Comparison of ENCODE assay signal across 11 cellular contexts in genomic region chr3:159798951-159799350, GRCh38. TPM values are rescaled to one million over a fixed set of nuclear protein-coding genes. Genes with fewer than 3 reads are reported as not detected.
DNase-seq lines count a peak whose midpoint lies in the region; ATAC-seq and TF ChIP-seq lines count a peak whose summit lies in the region.
"Had no signal": no experiment of that assay in that cellular context is flagged by ENCODE, and none has a peak within 500 bp of the region (broad histone marks: within the 10 kb centered on the region; RNA-seq: fewer than 3 reads in every experiment).

No MANE protein-coding gene starts in this region.

- WGBS in lung, 2 donors: 51 to 81% methylated on average over 2 of the region's 2 CpGs

- peak overlapping the region in 53 of 59 donors; percentile 1 to 99 (median 90) for H3K27ac ChIP-seq in dorsolateral prefrontal cortex
- peak overlapping the region in 1 of 2 donors; percentile 68 for H3K27ac ChIP-seq in lung (ENCODE audit: low read depth in 1 of 2, low read length in 1 of 2)
- H3K27ac ChIP-seq: psoas muscle, WERI-Rb-1 had no signal

- no peak for TF ChIP-seq CTCF in dorsolateral prefrontal cortex (IDR thresholded peaks at IDR 0.05 in 54 of 56, conservative IDR thresholded peaks at IDR 0.05 in 2 of 56; ENCODE audit: low read depth in 1 of 56, partially characterized antibody in 56 of 56)
- no peak for TF ChIP-seq CTCF in lung (IDR thresholded peaks at IDR 0.05; ENCODE audit: control extremely low read depth, extremely low read depth)

- intact Hi-C loops in Right ventricle myocardium inferior (cut with DNase I): no loop called here
- intact Hi-C loops in cardiac septum (cut with DNase I): loop anchor here (5.0 kb wide), 1 partner anchor 87 kb away; no protein-coding TSS in a partner anchor
- intact Hi-C loops in dorsolateral prefrontal cortex (cut with DNase I): no loop called here

- H3K27me3 ChIP-seq in dorsolateral prefrontal cortex: no peaks in the 10 kb centered on the region
- no peaks in the 10 kb centered on the region for H3K27me3 ChIP-seq in lung (ENCODE audit: control insufficient read depth, insufficient read depth)

- H3K4me3 ChIP-seq in dorsolateral prefrontal cortex: no peak overlapping the region
- H3K4me3 ChIP-seq in lung: no peak overlapping the region
- H3K4me3 ChIP-seq: psoas muscle had no signal

- H3K4me1 ChIP-seq in lung (ENCODE audit: control insufficient read depth in 2 of 2, insufficient read depth in 2 of 2, low read length in 2 of 2): peaks cover 5 to 47% of the 10 kb centered on the region in 2 donors
- H3K4me1 ChIP-seq: psoas muscle had no signal

- H3K9me3 ChIP-seq in lung (ENCODE audit: control insufficient read depth in 2 of 2, insufficient read depth in 1 of 2, low read length in 1 of 2): no peaks in the 10 kb centered on the region
- H3K9me3 ChIP-seq: psoas muscle had no signal

- H3K36me3 ChIP-seq in lung (ENCODE audit: control insufficient read depth in 2 of 2, insufficient read depth in 2 of 2, low read length in 2 of 2): no peaks in the 10 kb centered on the region
- H3K36me3 ChIP-seq: WERI-Rb-1 had no signal

- ATAC-seq in Right ventricle myocardium inferior: peak; percentile 12
- ATAC-seq in lung (ENCODE audit: insufficient read depth, low FRiP score): peak; percentile 83
- ATAC-seq: psoas muscle had no signal

- DNase-seq in Right ventricle myocardium inferior (ENCODE audit: missing footprints) (no peak), cardiac septum (ENCODE audit: low spot score) (no peak), dorsolateral prefrontal cortex (no peak), lung (ENCODE audit: low spot score) (peak; percentile 53), GF-D8 (lab: John Stamatoyannopoulos, UW) (no peak), middle frontal gyrus (ENCODE audit: extremely low spot score, low spot score) (no peak), NOMO-1 treated with dmso at 0.1 percent for 144 hours (lab: John Stamatoyannopoulos, UW; ENCODE audit: unreplicated experiment) (no peak), globus pallidus (ENCODE audit: low spot score) (no peak)
- DNase-seq: NCI-H1092 treated with DMSO at 0.1 percent for 48 hours, psoas muscle, WERI-Rb-1 had no signal

RNA-seq across cellular contexts. Expression of gene SCHIP1, which starts 40.7 kb away (rescaled TPM):
- total RNA-seq in Right ventricle myocardium inferior (55.5 TPM), cardiac septum (52.3 TPM), dorsolateral prefrontal cortex (100 to 1,000 TPM in 47 of 120 experiments, 10 to 100 TPM in 73; 43.3 to 151 (median 93.9) TPM), lung (10 to 100 TPM; 12.4 to 19.6 TPM)
- polyA plus RNA-seq in lung: 10 to 100 TPM in 1 of 2 donors, 1 to 10 TPM in 1; 6.9 to 15.2 TPM
